In the genomic region with DNA sequence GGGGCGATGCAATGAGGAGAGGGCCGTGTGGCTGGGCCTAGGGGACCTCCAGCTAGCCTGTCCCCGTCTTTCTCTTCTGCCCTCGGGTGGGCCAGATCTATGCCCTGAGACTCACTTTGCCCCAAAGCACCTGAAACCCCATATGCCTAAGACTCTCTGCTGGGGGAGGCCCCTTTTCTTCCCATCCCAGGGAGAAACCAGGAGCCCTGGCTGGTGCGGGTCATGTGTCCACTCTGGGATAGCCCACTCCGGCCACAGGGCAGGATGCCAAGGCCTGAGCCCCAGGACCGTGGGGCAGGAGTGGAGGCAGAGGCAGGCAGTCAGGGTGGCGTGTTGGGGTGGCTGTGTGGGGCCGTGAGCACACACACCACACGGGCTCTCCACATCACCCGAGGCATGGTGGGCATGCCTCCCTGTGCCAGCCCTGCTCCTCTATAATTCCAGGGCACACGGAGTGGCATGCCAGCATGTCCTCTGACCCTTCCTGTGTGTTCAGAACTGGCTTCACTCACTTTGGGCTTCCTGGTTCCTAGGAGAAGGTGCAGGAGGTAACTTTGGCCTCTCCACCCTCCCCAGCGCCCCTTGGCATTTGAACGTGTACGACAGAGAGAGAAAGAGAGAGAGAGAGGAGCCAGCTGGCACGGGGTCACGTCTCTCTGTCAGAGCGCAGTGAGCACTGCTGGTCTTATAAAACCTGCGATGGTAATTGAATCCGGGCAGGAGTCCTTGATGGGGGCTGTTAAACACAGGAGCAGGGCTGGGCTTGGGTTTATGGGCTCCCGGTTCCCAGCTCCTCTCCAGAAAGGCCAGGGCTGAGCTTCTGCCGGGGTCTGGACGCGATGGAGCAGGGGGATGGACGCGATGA, we compare ENCODE assay signal across 14 cellular contexts.
DNase-seq lines count a peak whose midpoint lies in the region; ATAC-seq and TF ChIP-seq lines count a peak whose summit lies in the region.
"Had no signal": no experiment of that assay in that cellular context is flagged by ENCODE, and none has a peak within 500 bp of the region (broad histone marks: within the 10 kb centered on the region; RNA-seq: fewer than 3 reads in every experiment).

No MANE protein-coding gene starts in this region.

- POLR2A ChIA-PET in HEK293 (lab: Yijun Ruan, JAX) = no interaction called here

- H3K79me1 ChIP-seq in mesenchymal stem cell (replicated peaks; ENCODE audit: low read length, poor library complexity, severe bottlenecking) = no peaks in the 10 kb centered on the region

- no peak overlapping the region for H3K23ac ChIP-seq in mesenchymal stem cell (ENCODE audit: low read length in 2 of 2)

- H3K9ac ChIP-seq in BLaER1 = no peak overlapping the region
- H3K9ac ChIP-seq in colonic mucosa (ENCODE audit: low read depth in 2 of 2, low read length in 2 of 2) = peak overlapping the region; percentile 36 to 79
- peak overlapping the region; percentile 60 to 80 for H3K9ac ChIP-seq in mucosa of rectum (ENCODE audit: low read depth in 1 of 2, low read length in 2 of 2)
- H3K9ac ChIP-seq in mesenchymal stem cell (ENCODE audit: low read length) = no peak overlapping the region

- no peak for TF ChIP-seq CTCF in HEK293 (tag by site-specific recombination; IDR thresholded peaks at IDR 0.05)
- no peak for TF ChIP-seq CTCF in colonic mucosa (IDR thresholded peaks at IDR 0.05)
- no peak for TF ChIP-seq CTCF in GM10266 (IDR thresholded peaks at IDR 0.05; ENCODE audit: control insufficient read depth, insufficient read depth, low read depth, missing control alignments)

- intact Hi-C loops in colonic mucosa (cut with DNase I) = no loop called here

- CTCF ChIA-PET in HEK293 (lab: Yijun Ruan, JAX) = no interaction called here

- peak; percentile 81 for DNase-seq in colonic mucosa
- no peak for DNase-seq in mesenchymal stem cell
- no peak for DNase-seq in GM10266 (ENCODE audit: extremely low spot score)
- DNase-seq in NCI-H2029 (lab: John Stamatoyannopoulos, UW) = no peak
- DNase-seq: HCEC 1CT; MM.1S; stimulated activated CD4-positive, alpha-beta T cell treated with anti-CD3 and anti-CD28 coated beads, Interleukin-2, amount 100 ng/mL, for 24 hours had no signal

- no peak overlapping the region for H3K4me3 ChIP-seq in BLaER1
- no peak overlapping the region for H3K4me3 ChIP-seq in HEK293 (ENCODE audit: low read depth, low read length)
- no peak overlapping the region for H3K4me3 ChIP-seq in colonic mucosa
- H3K4me3 ChIP-seq in mucosa of rectum (ENCODE audit: low read length in 2 of 2) = peak overlapping the region; percentile 33 to 67
- no peak overlapping the region for H3K4me3 ChIP-seq in mesenchymal stem cell (ENCODE audit: insufficient read depth in 1 of 2, low read depth in 1 of 2, low read length in 2 of 2)
- H3K4me3 ChIP-seq: gastrocnemius medialis had no signal

- no peak overlapping the region for H2BK5ac ChIP-seq in mesenchymal stem cell (ENCODE audit: low read depth, low read length, poor library complexity, severe bottlenecking)

- no peak overlapping the region for H2BK12ac ChIP-seq in mesenchymal stem cell (ENCODE audit: low read length in 2 of 2)

- H2AK5ac ChIP-seq in mesenchymal stem cell (ENCODE audit: low read length, severe bottlenecking) = no peak overlapping the region

- H3K14ac ChIP-seq in mesenchymal stem cell (ENCODE audit: low read length in 2 of 2) = no peak overlapping the region

- no peak overlapping the region for H4K91ac ChIP-seq in mesenchymal stem cell (ENCODE audit: low read length)

- H3K18ac ChIP-seq in mesenchymal stem cell (ENCODE audit: low read depth in 1 of 2, low read length in 2 of 2) = no peak overlapping the region

- H3K4me1 ChIP-seq in BLaER1 (peaks cover 27% of the 10 kb centered on the region), HEK293 (ENCODE audit: control insufficient read depth, insufficient read depth, low read length) (no peaks in the 10 kb centered on the region), colonic mucosa (peaks cover 19% of the 10 kb centered on the region), mucosa of rectum (ENCODE audit: control insufficient read depth in 2 of 2, insufficient read depth in 2 of 2, low read length in 2 of 2) (peaks cover 33 to 43% of the 10 kb centered on the region in 2 donors), mesenchymal stem cell (ENCODE audit: control insufficient read depth, insufficient read depth, low read depth, low read length) (no peaks in the 10 kb centered on the region)
- H3K4me1 ChIP-seq: gastrocnemius medialis had no signal

- H3K9me3 ChIP-seq in BLaER1 = no peaks in the 10 kb centered on the region
- H3K9me3 ChIP-seq in HEK293 (ENCODE audit: control insufficient read depth, insufficient read depth, low read depth, low read length) = no peaks in the 10 kb centered on the region
- no peaks in the 10 kb centered on the region for H3K9me3 ChIP-seq in colonic mucosa
- H3K9me3 ChIP-seq in mucosa of rectum (ENCODE audit: control insufficient read depth in 2 of 2, low read length in 2 of 2) = no peaks in the 10 kb centered on the region
- no peaks in the 10 kb centered on the region for H3K9me3 ChIP-seq in mesenchymal stem cell (ENCODE audit: control insufficient read depth, low read length)
- H3K9me3 ChIP-seq: gastrocnemius medialis had no signal

- no peaks in the 10 kb centered on the region for H3K36me3 ChIP-seq in BLaER1
- no peaks in the 10 kb centered on the region for H3K36me3 ChIP-seq in HEK293 (ENCODE audit: control insufficient read depth in 2 of 2, insufficient read depth in 1 of 2, low read length in 2 of 2)
- H3K36me3 ChIP-seq in colonic mucosa = no peaks in the 10 kb centered on the region
- no peaks in the 10 kb centered on the region for H3K36me3 ChIP-seq in mucosa of rectum (ENCODE audit: control insufficient read depth in 2 of 2, insufficient read depth in 2 of 2, low read length in 2 of 2)
- H3K36me3 ChIP-seq in mesenchymal stem cell (ENCODE audit: control insufficient read depth in 1 of 2, insufficient read depth in 2 of 2, low read depth in 1 of 2, low read length in 2 of 2) = no peaks in the 10 kb centered on the region
- H3K36me3 ChIP-seq: gastrocnemius medialis had no signal

- no peaks in the 10 kb centered on the region for H4K20me1 ChIP-seq in BLaER1

- no peak overlapping the region for H2BK15ac ChIP-seq in mesenchymal stem cell (ENCODE audit: low read depth, poor library complexity, severe bottlenecking)

- no peak for ATAC-seq in GM21576 (IDR thresholded peaks at IDR 0.05; ENCODE audit: unreplicated experiment)
- ATAC-seq: activated CD4-positive, CD25-positive, alpha-beta regulatory T cell treated with anti-CD3 and anti-CD28 coated beads, Interleukin-2, amount 50 U/mL, for 24 hours; gastrocnemius medialis; stimulated activated effector memory CD8-positive, alpha-beta T cell treated with anti-CD3 and anti-CD28 coated beads, Interleukin-12 subunit alpha, Interleukin-12 subunit beta, amount 100 ng/mL, for 72 hours had no signal

- H3K27ac ChIP-seq in BLaER1 = peak overlapping the region; percentile 76
- no peak overlapping the region for H3K27ac ChIP-seq in HEK293 (ENCODE audit: extremely low read depth, low read depth, low read length)
- H3K27ac ChIP-seq in colonic mucosa = peak overlapping the region; percentile 78
- peak overlapping the region; percentile 96 to 98 for H3K27ac ChIP-seq in mucosa of rectum (ENCODE audit: low read depth in 2 of 2, low read length in 2 of 2)
- no peak overlapping the region for H3K27ac ChIP-seq in mesenchymal stem cell (ENCODE audit: low read length, poor library complexity, severe bottlenecking)
- H3K27ac ChIP-seq: gastrocnemius medialis had no signal

- H3K4me2 ChIP-seq in BLaER1 (peak overlapping the region; percentile 86), mesenchymal stem cell (ENCODE audit: low read length, poor library complexity, severe bottlenecking) (no peak overlapping the region)

- H2BK120ac ChIP-seq in mesenchymal stem cell (ENCODE audit: low read depth, low read length) = no peak overlapping the region

- 81% methylated on average over 26 of the region's 26 CpGs for WGBS in mesenchymal stem cell

- no peak overlapping the region for H3K4ac ChIP-seq in mesenchymal stem cell (ENCODE audit: low read depth in 1 of 2, low read length in 2 of 2)

- H4K8ac ChIP-seq in mesenchymal stem cell (ENCODE audit: low read length) = no peak overlapping the region

- H3K27me3 ChIP-seq in BLaER1 = no peaks in the 10 kb centered on the region
- no peaks in the 10 kb centered on the region for H3K27me3 ChIP-seq in colonic mucosa
- no peaks in the 10 kb centered on the region for H3K27me3 ChIP-seq in mucosa of rectum (ENCODE audit: control insufficient read depth in 2 of 2, insufficient read depth in 2 of 2, low read length in 2 of 2)
- H3K27me3 ChIP-seq in mesenchymal stem cell (ENCODE audit: control insufficient read depth in 1 of 2, insufficient read depth in 1 of 2, low read length in 2 of 2) = peaks cover 0 to 9% of the 10 kb centered on the region in 2 experiments

- no peak overlapping the region for H2AFZ ChIP-seq in mesenchymal stem cell (ENCODE audit: low read depth, low read length)

TF ChIP-seq in HEK293, 187 proteins besides CTCF, POLR2A, EP300 and RAD21 (continues in another document):
- no peak for TF ChIP-seq ZNF776 (tag by site-specific recombination; IDR thresholded peaks at IDR 0.05; ENCODE audit: borderline replicate concordance)
- no peak for TF ChIP-seq KLF9 (tag by site-specific recombination; IDR thresholded peaks at IDR 0.05; ENCODE audit: low read depth)
- no peak for TF ChIP-seq ZNF670 (tag by site-specific recombination; IDR thresholded peaks at IDR 0.05; ENCODE audit: low read depth)
- no peak for TF ChIP-seq PATZ1 (tag by site-specific recombination; IDR thresholded peaks at IDR 0.05)
- TF ChIP-seq GLI4 (tag by site-specific recombination; IDR thresholded peaks at IDR 0.05) = no peak

Comparison
In these comparisons a context has a peak if more than half of its experiments do, and no peak if none do; other contexts are left out.
1. H3K27ac ChIP-seq: peak in BLaER1 (single experiment), colonic mucosa (single experiment) and mucosa of rectum (2 of 2); none in HEK293 (single experiment) and mesenchymal stem cell (single experiment).
2. H3K4me3 ChIP-seq: peak in mucosa of rectum (2 of 2); none in BLaER1 (single experiment), HEK293 (single experiment), colonic mucosa (single experiment) and mesenchymal stem cell (0 of 2).
3. H3K9ac ChIP-seq: peak in colonic mucosa (2 of 2) and mucosa of rectum (2 of 2); none in BLaER1 (single experiment) and mesenchymal stem cell (single experiment).